In genomic region chr11:72739240-72740059, GRCh38 we compare ENCODE assay signal across 10 cellular contexts. TPM values are rescaled to one million over a fixed set of nuclear protein-coding genes. Genes with fewer than 3 reads are reported as not detected.
DNase-seq lines count a peak whose midpoint lies in the region; ATAC-seq and TF ChIP-seq lines count a peak whose summit lies in the region.
"Had no signal": no experiment of that assay in that cellular context is flagged by ENCODE, and none has a peak within 500 bp of the region (broad histone marks: within the 10 kb centered on the region; RNA-seq: fewer than 3 reads in every experiment).

No MANE protein-coding gene starts in this region.

- H3T11ph ChIP-seq in H9 (ENCODE audit: low read length) = no peak overlapping the region

- H2BK12ac ChIP-seq in H9 (ENCODE audit: insufficient read length, low read depth, low read length) = no peak overlapping the region

- H4K91ac ChIP-seq in H9 (ENCODE audit: insufficient read length, low read depth, low read length) = no peak overlapping the region

- no peak overlapping the region for H2BK5ac ChIP-seq in H9 (ENCODE audit: insufficient read length, low read length)

- peaks cover 9% of the 10 kb centered on the region; the same call in 1 of the 2 replicates for H3K79me2 ChIP-seq in H9 (ENCODE audit: insufficient read depth, low read length)

- no peak for ATAC-seq in activated naive CD8-positive, alpha-beta T cell treated with anti-CD3 and anti-CD28 coated beads, Interleukin-2, amount 10 ng/mL, durations not matched to agents 7 days and 5 days (ENCODE audit: low read depth)
- ATAC-seq in HG02852 (IDR thresholded peaks at IDR 0.05; ENCODE audit: unreplicated experiment) (no peak), HG03439 (IDR thresholded peaks at IDR 0.05; ENCODE audit: unreplicated experiment) (no peak)
- ATAC-seq: SK-N-SH treated with all-trans-retinoic acid at 6 μM for 48 hours had no signal

- H3K27me3 Mint-ChIP-seq in H9 (ENCODE audit: low read depth) = no peaks in the 10 kb centered on the region
- H3K27me3 Mint-ChIP-seq in activated naive CD8-positive, alpha-beta T cell treated with anti-CD3 and anti-CD28 coated beads, Interleukin-2, amount 10 ng/mL, durations not matched to agents 7 days and 5 days = no peaks in the 10 kb centered on the region

- H2BK20ac ChIP-seq in H9 (ENCODE audit: low read depth, low read length, poor library complexity, severe bottlenecking) = no peak overlapping the region

- H4K5ac ChIP-seq in H9 (ENCODE audit: insufficient read length, low read depth, low read length) = no peak overlapping the region

- no peaks in the 10 kb centered on the region for H3K9me3 Mint-ChIP-seq in H9
- no peaks in the 10 kb centered on the region for H3K9me3 Mint-ChIP-seq in activated naive CD8-positive, alpha-beta T cell treated with anti-CD3 and anti-CD28 coated beads, Interleukin-2, amount 10 ng/mL, durations not matched to agents 7 days and 5 days

- no CpG with 5 or more reads among the region's 10 CpGs for WGBS in H9 (ENCODE audit: extremely low coverage, insufficient read length, low lambda C conversion rate)

- no peaks in the 10 kb centered on the region for H3K27me3 ChIP-seq in H9 (ENCODE audit: insufficient read depth, low read length)
- no peaks in the 10 kb centered on the region for H3K27me3 ChIP-seq in muscle layer of colon (ENCODE audit: control insufficient read depth in 1 of 2, insufficient read depth in 2 of 2, low read length in 2 of 2)

- no peaks in the 10 kb centered on the region for H3K23me2 ChIP-seq in H9 (ENCODE audit: insufficient read length, low read depth, low read length, poor library complexity, severe bottlenecking)

- H3K9ac ChIP-seq in H9 (ENCODE audit: extremely low read depth, insufficient read length, low read length) = no peak overlapping the region
- H3K9ac ChIP-seq in muscle layer of colon (ENCODE audit: low read length) = no peak overlapping the region

- H3K18ac ChIP-seq in H9 (ENCODE audit: insufficient read length, low read depth, low read length) = no peak overlapping the region

- H3K27ac Mint-ChIP-seq in H9 = peak overlapping the region; percentile 7 to 55 (median 40); a peak in 4 of 7 replicates
- peak overlapping the region; percentile 77 for H3K27ac Mint-ChIP-seq in activated naive CD8-positive, alpha-beta T cell treated with anti-CD3 and anti-CD28 coated beads, Interleukin-2, amount 10 ng/mL, durations not matched to agents 7 days and 5 days

- no peak overlapping the region for H3K14ac ChIP-seq in H9 (ENCODE audit: insufficient read depth, low read length)

- POLR2A ChIA-PET in activated naive CD8-positive, alpha-beta T cell treated with anti-CD3 and anti-CD28 coated beads, Interleukin-2, amount 10 ng/mL, durations not matched to agents 7 days and 5 days (lab: Charles Lee) = interaction anchor here (0.9 to 1.3 kb wide), 2 partner anchors 11 to 74 kb away, joined by 3 to 4 read pairs; no protein-coding TSS in a partner anchor

- TF ChIP-seq CTCF in H9 (conservative IDR thresholded peaks at IDR 0.05) = no peak

- no peak overlapping the region for H2AK5ac ChIP-seq in H9 (ENCODE audit: insufficient read length, low read length)

- no peak overlapping the region for H2BK120ac ChIP-seq in H9 (ENCODE audit: low read depth, low read length, poor library complexity, severe bottlenecking)

- H3K27ac ChIP-seq in H9 (ENCODE audit: insufficient read length, low read depth, low read length) (no peak overlapping the region), muscle layer of colon (ENCODE audit: low read depth, low read length) (peak overlapping the region; percentile 13)

- no peaks in the 10 kb centered on the region for H3K79me1 ChIP-seq in H9 (ENCODE audit: insufficient read depth, low read depth, low read length, poor library complexity, severe bottlenecking)

- H3K4me3 ChIP-seq in muscle layer of colon (ENCODE audit: low read depth in 1 of 2, low read length in 2 of 2) = no peak overlapping the region

- H3K4ac ChIP-seq in H9 (ENCODE audit: low read depth, low read length) = no peak overlapping the region

- no peak overlapping the region for H2BK15ac ChIP-seq in H9 (ENCODE audit: low read depth, low read length)

- peak; percentile 65 for DNase-seq in CD1c-positive myeloid dendritic cell (ENCODE audit: extremely low spot score)
- DNase-seq in H9 = no peak
- no peak for DNase-seq in activated naive CD8-positive, alpha-beta T cell treated with anti-CD3 and anti-CD28 coated beads, Interleukin-2, amount 10 ng/mL, durations not matched to agents 7 days and 5 days
- DNase-seq in medulla oblongata (ENCODE audit: extremely low spot score) = no peak
- DNase-seq in germinal center (ENCODE audit: low spot score) = no peak
- DNase-seq: NCI-H446 treated with DMSO at 0.1 percent for 48 hours had no signal

- peaks cover 21% of the 10 kb centered on the region for H3K4me1 ChIP-seq in H9 (ENCODE audit: insufficient read depth, low read length)
- peaks cover 77% of the 10 kb centered on the region for H3K4me1 ChIP-seq in muscle layer of colon (ENCODE audit: insufficient read depth, low read length)

- H3K36me3 Mint-ChIP-seq in H9 (ENCODE audit: insufficient read depth in 1 of 3, low read depth in 3 of 3) = peaks cover 0 to 7% (median 5%) of the 10 kb centered on the region in 3 experiments; a peak in 3 of 7 replicates
- peaks cover 1% of the 10 kb centered on the region for H3K36me3 Mint-ChIP-seq in activated naive CD8-positive, alpha-beta T cell treated with anti-CD3 and anti-CD28 coated beads, Interleukin-2, amount 10 ng/mL, durations not matched to agents 7 days and 5 days

- H3K23ac ChIP-seq in H9 (ENCODE audit: insufficient read length, low read depth, low read length) = no peak overlapping the region

- no peaks in the 10 kb centered on the region for H4K20me1 ChIP-seq in H9 (ENCODE audit: control insufficient read depth, insufficient read depth, insufficient read length)

- no peak overlapping the region for H4K8ac ChIP-seq in H9 (replicated peaks; ENCODE audit: insufficient read length, low read depth, low read length)

- H2AFZ ChIP-seq in H9 (ENCODE audit: low read length) = no peak overlapping the region

- H3K9me3 ChIP-seq in H9 (ENCODE audit: control insufficient read depth, low read depth, low read length) = no peaks in the 10 kb centered on the region
- no peaks in the 10 kb centered on the region for H3K9me3 ChIP-seq in muscle layer of colon (ENCODE audit: low read length)

- H3K36me3 ChIP-seq in muscle layer of colon (ENCODE audit: insufficient read depth, low read length) = no peaks in the 10 kb centered on the region

- no peak overlapping the region for H3K56ac ChIP-seq in H9 (ENCODE audit: insufficient read length, low read depth, low read length)

- no peak overlapping the region for H3K4me3 Mint-ChIP-seq in H9
- peak overlapping the region; percentile 11 for H3K4me3 Mint-ChIP-seq in activated naive CD8-positive, alpha-beta T cell treated with anti-CD3 and anti-CD28 coated beads, Interleukin-2, amount 10 ng/mL, durations not matched to agents 7 days and 5 days

- H3K4me1 Mint-ChIP-seq in H9 = peaks cover 61 to 62% of the 10 kb centered on the region in 2 experiments
- H3K4me1 Mint-ChIP-seq in activated naive CD8-positive, alpha-beta T cell treated with anti-CD3 and anti-CD28 coated beads, Interleukin-2, amount 10 ng/mL, durations not matched to agents 7 days and 5 days = peaks cover 63% of the 10 kb centered on the region

- no peak overlapping the region for H3K4me2 ChIP-seq in H9 (ENCODE audit: insufficient read depth, insufficient read length, low read length)

RNA-seq across cellular contexts. Expression of gene ARAP1, which starts 12.8 kb away (rescaled TPM):
- total RNA-seq in H9 (2021) = 59.4 and 63.0 TPM in 2 replicates
- total RNA-seq in activated naive CD8-positive, alpha-beta T cell treated with anti-CD3 and anti-CD28 coated beads, Interleukin-2, amount 10 ng/mL, durations not matched to agents 7 days and 5 days = 100 to 1,000 TPM; 129 to 134 TPM

RNA-seq across cellular contexts. Expression of gene STARD10, which starts 54.4 kb away (rescaled TPM):
- total RNA-seq in H9 (2021) = 24.4 and 24.7 TPM in 2 replicates
- total RNA-seq in activated naive CD8-positive, alpha-beta T cell treated with anti-CD3 and anti-CD28 coated beads, Interleukin-2, amount 10 ng/mL, durations not matched to agents 7 days and 5 days = 1 to 10 TPM; 7.8 to 8.0 TPM
